Comparison of ENCODE assay signal across 1 cellular context in genomic region chr14:105301103-105301914, GRCh38.
TF ChIP-seq lines count a peak whose summit lies in the region.

No MANE protein-coding gene starts in this region.

TF ChIP-seq in HepG2, 621 proteins besides CTCF, POLR2A, EP300 and RAD21 (continued from another document and continues in another):
- no peak for TF ChIP-seq BCLAF1 (IDR thresholded peaks at IDR 0.05)
- no peak for TF ChIP-seq HIVEP1 (CRISPR knock-in tag; IDR thresholded peaks at IDR 0.05)
- TF ChIP-seq ZNF790 (CRISPR knock-in tag; IDR thresholded peaks at IDR 0.05; ENCODE audit: borderline replicate concordance) = no peak
- TF ChIP-seq CENPX (CRISPR knock-in tag; IDR thresholded peaks at IDR 0.05) = no peak
- TF ChIP-seq ZSCAN20 (CRISPR knock-in tag; IDR thresholded peaks at IDR 0.05; ENCODE audit: borderline replicate concordance) = no peak
- TF ChIP-seq ZMYM3 (CRISPR knock-in tag; IDR thresholded peaks at IDR 0.05) = peak; percentile 51; the same call in 1 of the 2 replicates
- TF ChIP-seq CEBPG (CRISPR knock-in tag; IDR thresholded peaks at IDR 0.05) = no peak
- no peak for TF ChIP-seq KLF13 (CRISPR knock-in tag; IDR thresholded peaks at IDR 0.05)
- no peak for TF ChIP-seq ZNF281 (CRISPR knock-in tag; IDR thresholded peaks at IDR 0.05; ENCODE audit: borderline replicate concordance)
- TF ChIP-seq LCORL (IDR thresholded peaks at IDR 0.05) = no peak
- 0 out of 2 replicates have a peak, but pooled peaks have one; percentile 44 for TF ChIP-seq LCORL (CRISPR knock-in tag; IDR thresholded peaks at IDR 0.05)
- TF ChIP-seq NRL (CRISPR knock-in tag; IDR thresholded peaks at IDR 0.05; ENCODE audit: borderline replicate concordance) = no peak
- TF ChIP-seq ZNF761 (CRISPR knock-in tag; conservative IDR thresholded peaks at IDR 0.05) = no peak
- no peak for TF ChIP-seq ZNF607 (CRISPR knock-in tag; IDR thresholded peaks at IDR 0.05; ENCODE audit: borderline replicate concordance)
- no peak for TF ChIP-seq SRY (CRISPR knock-in tag; IDR thresholded peaks at IDR 0.05)
- no peak for TF ChIP-seq BRCA1 (CRISPR knock-in tag; IDR thresholded peaks at IDR 0.05)
- no peak; the same call in 1 of the 2 replicates for TF ChIP-seq ZNF616 (CRISPR knock-in tag; IDR thresholded peaks at IDR 0.05; ENCODE audit: low read depth)
- TF ChIP-seq E2F1 (CRISPR knock-in tag; IDR thresholded peaks at IDR 0.05) = no peak
- TF ChIP-seq PRDM10 (CRISPR knock-in tag; IDR thresholded peaks at IDR 0.05; ENCODE audit: low read depth) = no peak
- TF ChIP-seq RBM39 (IDR thresholded peaks at IDR 0.05; ENCODE audit: low read depth, low read length, poor library complexity, severe bottlenecking) = no peak
- no peak for TF ChIP-seq ZNF576 (CRISPR knock-in tag; IDR thresholded peaks at IDR 0.05)
- no peak; the same call in 1 of the 2 replicates for TF ChIP-seq ZNF782 (CRISPR knock-in tag; IDR thresholded peaks at IDR 0.05; ENCODE audit: borderline replicate concordance)
- no peak for TF ChIP-seq SMYD3 (CRISPR knock-in tag; IDR thresholded peaks at IDR 0.05)
- no peak for TF ChIP-seq ZMAT5 (CRISPR knock-in tag; IDR thresholded peaks at IDR 0.05; ENCODE audit: borderline replicate concordance, low read depth)
- no peak for TF ChIP-seq ATRX (CRISPR knock-in tag; IDR thresholded peaks at IDR 0.05; ENCODE audit: borderline replicate concordance)
- TF ChIP-seq SP2 (CRISPR knock-in tag; IDR thresholded peaks at IDR 0.05) = no peak
- no peak for TF ChIP-seq CHD2 (IDR thresholded peaks at IDR 0.05; ENCODE audit: low read depth, low read length)
- TF ChIP-seq CREBL2 (CRISPR knock-in tag; IDR thresholded peaks at IDR 0.05; ENCODE audit: borderline replicate concordance) = no peak
- TF ChIP-seq RBM22 (optimal IDR thresholded peaks at IDR 0.05; ENCODE audit: low read length) = no peak
- TF ChIP-seq NFAT5 (CRISPR knock-in tag; IDR thresholded peaks at IDR 0.05) = no peak
- peak; percentile 83; the same call in 1 of the 2 replicates for TF ChIP-seq SP4 (CRISPR knock-in tag; IDR thresholded peaks at IDR 0.05)
- TF ChIP-seq ZNF326 (CRISPR knock-in tag; IDR thresholded peaks at IDR 0.05; ENCODE audit: borderline replicate concordance) = no peak
- TF ChIP-seq IRF9 (CRISPR knock-in tag; IDR thresholded peaks at IDR 0.05; ENCODE audit: borderline replicate concordance) = peak; percentile 43; the same call in 1 of the 2 replicates
- no peak for TF ChIP-seq E2F5 (CRISPR knock-in tag; conservative IDR thresholded peaks at IDR 0.05)
- TF ChIP-seq TIGD3 (CRISPR knock-in tag; IDR thresholded peaks at IDR 0.05; ENCODE audit: borderline replicate concordance) = no peak
- no peak for TF ChIP-seq ZNF543 (CRISPR knock-in tag; IDR thresholded peaks at IDR 0.05)
- no peak for TF ChIP-seq MBNL3 (CRISPR knock-in tag; conservative IDR thresholded peaks at IDR 0.05)
- TF ChIP-seq NFIC (IDR thresholded peaks at IDR 0.05; ENCODE audit: low read length) = no peak
- no peak for TF ChIP-seq PTBP1 (IDR thresholded peaks at IDR 0.05; ENCODE audit: low read depth, low read length, poor library complexity, severe bottlenecking)
- no peak for TF ChIP-seq SMAD3 (CRISPR knock-in tag; IDR thresholded peaks at IDR 0.05)
- peak; percentile 61; the same call in 1 of the 2 replicates for TF ChIP-seq ZSCAN21 (CRISPR knock-in tag; IDR thresholded peaks at IDR 0.05; ENCODE audit: borderline replicate concordance)
- no peak for TF ChIP-seq ZFP41 (CRISPR knock-in tag; IDR thresholded peaks at IDR 0.05; ENCODE audit: borderline replicate concordance)
- TF ChIP-seq MYNN (CRISPR knock-in tag; IDR thresholded peaks at IDR 0.05; ENCODE audit: low read depth) = no peak
- TF ChIP-seq ZNF552 (CRISPR knock-in tag; IDR thresholded peaks at IDR 0.05; ENCODE audit: borderline replicate concordance) = no peak
